In genomic region chr14:70809238-70810214, GRCh38 we compare ENCODE assay signal across 8 cellular contexts. TPM values are rescaled to one million over a fixed set of nuclear protein-coding genes. Genes with fewer than 3 reads are reported as not detected.
DNase-seq lines count a peak whose midpoint lies in the region; FAIRE-seq and TF ChIP-seq lines count a peak whose summit lies in the region.

MAP3K9 (minus strand) TSS chr14:70809513; CDS start chr14:70809171, 342 bp downstream.

- POLR2A ChIA-PET in endothelial cell of umbilical vein (lab: Charles Lee) = no interaction called here

- CTCF ChIA-PET in endothelial cell of umbilical vein (lab: Charles Lee) = interaction anchor here (0.5 to 2.5 kb wide), 4 partner anchors 8 to 245 kb away, joined by 3 to 15 read pairs (median 6); no protein-coding TSS in a partner anchor

- TF ChIP-seq CTCF in GM20000 (IDR thresholded peaks at IDR 0.05; ENCODE audit: extremely low read depth, missing control alignments) (no peak), endothelial cell of umbilical vein (IDR thresholded peaks at IDR 0.05; ENCODE audit: extremely low read depth in 1 of 2, insufficient read depth in 1 of 2, low read depth in 1 of 2, low read length in 2 of 2) (no peak)

- BruUV-seq in endothelial cell of umbilical vein (replicated peaks; lab: Mats Ljungman, UMichigan) = no TSS peak

- no peak for TF ChIP-seq POLR2A in endothelial cell of umbilical vein (IDR thresholded peaks at IDR 0.05; ENCODE audit: low read depth, low read length)

- H4K20me1 ChIP-seq in endothelial cell of umbilical vein (replicated peaks; ENCODE audit: control insufficient read depth, extremely low read depth, insufficient read depth, low read length) = no peaks in the 10 kb centered on the region

- H3K9ac ChIP-seq in endothelial cell of umbilical vein (replicated peaks; ENCODE audit: extremely low read depth, insufficient read depth, low read length) = no peak within 1 kb of the TSS

- H3K4me1 ChIP-seq in endothelial cell of umbilical vein (ENCODE audit: control insufficient read depth, extremely low read depth, insufficient read depth, low read length) = peaks cover 3% of the 10 kb centered on the region

- H3K27ac ChIP-seq in endothelial cell of umbilical vein (ENCODE audit: insufficient read depth, low read depth, low read length) = no peak within 1 kb of the TSS

- H3K79me2 ChIP-seq in endothelial cell of umbilical vein (ENCODE audit: control insufficient read depth, insufficient read depth, low read length) = no peaks in the 10 kb centered on the region

- H3K27me3 ChIP-seq in endothelial cell of umbilical vein (ENCODE audit: control insufficient read depth in 2 of 2, insufficient read depth in 2 of 2, low read length in 2 of 2) = peaks cover 40 to 52% of the 10 kb centered on the region in 2 experiments

- peak within 1 kb of the TSS in 2 of 3 experiments; percentile 29 to 47 for H3K4me3 ChIP-seq in endothelial cell of umbilical vein (replicated peaks in 1 of 3; ENCODE audit: insufficient read depth in 1 of 3, low read depth in 1 of 3, low read length in 3 of 3)

- no peaks in the 10 kb centered on the region for H3K9me3 ChIP-seq in endothelial cell of umbilical vein (replicated peaks; ENCODE audit: control insufficient read depth, insufficient read depth, low read length)

- no peaks in the 10 kb centered on the region for H3K36me3 ChIP-seq in endothelial cell of umbilical vein (ENCODE audit: control insufficient read depth in 2 of 2, extremely low read depth in 1 of 2, insufficient read depth in 2 of 2, low read length in 2 of 2)

- peak within 1 kb of the TSS; percentile 63 for H2AFZ ChIP-seq in endothelial cell of umbilical vein (ENCODE audit: low read depth, low read length)

- intact Hi-C loops in endothelial cell of umbilical vein (cut with micrococcal nuclease) = no loop called here

- no peak for FAIRE-seq in endothelial cell of umbilical vein (lab: Jason Lieb, UNC)

- dilution Hi-C loops in endothelial cell of umbilical vein (cut with MboI; ENCODE audit: extremely low pct_ligation_motif_present, low sequenced_read_pairs) = no loop called here

- no peaks in the 10 kb centered on the region for H3K9me1 ChIP-seq in endothelial cell of umbilical vein (replicated peaks; ENCODE audit: control insufficient read depth, extremely low read depth, insufficient read depth, low read length)

- H3K4me2 ChIP-seq in endothelial cell of umbilical vein (ENCODE audit: insufficient read depth, low read length) = peak within 1 kb of the TSS; percentile 21

- DNase-seq in COLO829 (ENCODE audit: low spot score) (peak; percentile 69), GM20000 (ENCODE audit: low spot score) (peak; percentile 98), HS-5 (ENCODE audit: low read depth) (peak; percentile 65), NK-92 (lab: John Stamatoyannopoulos, UW; ENCODE audit: unreplicated experiment) (peak; percentile 55), endothelial cell of umbilical vein (ENCODE audit: low read depth, low spot score) (peak; percentile 34), mucosa of gallbladder (ENCODE audit: low spot score) (peak; percentile 94)
- DNase-seq in activated CD8-positive, alpha-beta memory T cell treated with anti-CD3 and anti-CD28 coated beads, Interleukin-2, amount 50 U/mL, for 1 hour (ENCODE audit: extremely low read depth) = peak; percentile 68
- peak; percentile 87 for DNase-seq in stimulated activated CD8-positive, alpha-beta memory T cell treated with anti-CD3 and anti-CD28 coated beads, Interleukin-4, amount 100 ng/mL, for 24 hours (ENCODE audit: low read depth)

TF ChIP-seq in endothelial cell of umbilical vein, 7 proteins besides CTCF, POLR2A, EP300 and RAD21:
- no peak for TF ChIP-seq MYC (IDR thresholded peaks at IDR 0.05; ENCODE audit: low read depth, low read length)
- TF ChIP-seq POLR2AphosphoS5 (IDR thresholded peaks at IDR 0.05; ENCODE audit: insufficient read depth, low read depth, low read length) = no peak
- TF ChIP-seq EZH2 (IDR thresholded peaks at IDR 0.05; ENCODE audit: borderline replicate concordance, low read depth, low read length, severe bottlenecking) = peak; percentile 54
- TF ChIP-seq MAX (IDR thresholded peaks at IDR 0.05; ENCODE audit: insufficient read depth, insufficient read length) = no peak
- TF ChIP-seq GATA2 (IDR thresholded peaks at IDR 0.05; ENCODE audit: insufficient read depth, insufficient read length, low read depth, low read length) = no peak
- no peak for TF ChIP-seq JUN (IDR thresholded peaks at IDR 0.05; ENCODE audit: borderline replicate concordance, insufficient read depth, insufficient read length, low read depth)
- TF ChIP-seq FOS (IDR thresholded peaks at IDR 0.05; ENCODE audit: borderline replicate concordance, insufficient read depth, low read length) = no peak

RNA-seq across cellular contexts. Expression of gene MAP3K9, which starts in this region (rescaled TPM):
- total RNA-seq in endothelial cell of umbilical vein (0.05 and 0.11 TPM in 2 replicates), mucosa of gallbladder (9.9 TPM)
- 0.06 and 0.08 TPM in 2 replicates for polyA plus RNA-seq in endothelial cell of umbilical vein
- 0.03 and 0.06 TPM in 2 replicates for polyA plus RNA-seq in endothelial cell of umbilical vein (2011; cell fraction: cytosol; rRNA removed)
- polyA plus RNA-seq in endothelial cell of umbilical vein (2011; cell fraction: nucleus; rRNA removed) = 0.11 and 0.28 TPM in 2 replicates
- polyA plus RNA-seq in endothelial cell of umbilical vein (2012) = not detected in 2 replicates
- polyA minus RNA-seq in endothelial cell of umbilical vein = 0.06 and 0.15 TPM in 2 replicates
- polyA minus RNA-seq in endothelial cell of umbilical vein (2011; cell fraction: cytosol; rRNA and poly(A)+ RNA removed) = 2.9 TPM
- 0.05 TPM in 1 of 2 replicates, not detected in the other for polyA minus RNA-seq in endothelial cell of umbilical vein (2011; cell fraction: nucleus; rRNA and poly(A)+ RNA removed)

Comparison
In these comparisons a context has a peak if more than half of its experiments do, and no peak if none do; other contexts are left out.
1. DNase-seq: peak in every context shown above with its lines; median percentile 98 in GM20000; 94 in mucosa of gallbladder; 87 in stimulated activated CD8-positive, alpha-beta memory T cell treated with anti-CD3 and anti-CD28 coated beads, Interleukin-4, amount 100 ng/mL, for 24 hours; 69 in COLO829; 68 in activated CD8-positive, alpha-beta memory T cell treated with anti-CD3 and anti-CD28 coated beads, Interleukin-2, amount 50 U/mL, for 1 hour; 65 in HS-5; 55 in NK-92; 34 in endothelial cell of umbilical vein.